In the genomic region with DNA sequence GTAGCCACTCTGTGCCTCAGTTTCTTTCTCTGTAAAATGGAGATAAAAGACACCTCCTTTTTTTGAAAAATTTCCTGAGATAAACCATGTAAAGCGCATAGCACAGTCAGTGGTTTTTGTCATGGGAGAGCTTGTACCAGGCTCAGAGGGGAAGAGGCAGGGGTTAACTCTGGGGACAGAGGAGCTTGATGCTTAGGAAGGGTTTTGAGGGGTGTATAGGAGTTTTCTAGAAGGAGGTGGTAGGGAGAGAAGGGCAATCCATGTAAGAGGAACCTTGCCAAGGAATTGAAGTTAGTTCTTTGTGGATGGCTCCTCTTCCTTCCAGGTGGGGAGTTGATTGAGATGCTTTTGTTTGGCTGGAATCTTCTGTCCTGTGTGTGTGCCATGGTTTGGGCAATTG, we compare ENCODE assay signal across 19 cellular contexts.
A peak's percentile ranks its signal among the peaks of the same experiment; 100 is the strongest.
DNase-seq lines count a peak whose midpoint lies in the region; ATAC-seq, FAIRE-seq and TF ChIP-seq lines count a peak whose summit lies in the region.
"Had no signal": no experiment of that assay in that cellular context is flagged by ENCODE, and none has a peak within 500 bp of the region (broad histone marks: within the 10 kb centered on the region; RNA-seq: fewer than 3 reads in every experiment).

No MANE protein-coding gene starts in this region.

- H3K4me2 ChIP-seq in K562 (ENCODE audit: insufficient read depth, low read length) (no peak overlapping the region), neuronal stem cell (ENCODE audit: insufficient read depth, low read length, poor library complexity, severe bottlenecking) (no peak overlapping the region)

- no peak overlapping the region for H3K4me3 Mint-ChIP-seq in activated naive CD8-positive, alpha-beta T cell treated with anti-CD3 and anti-CD28 coated beads for 36 hours
- no peak overlapping the region for H3K4me3 Mint-ChIP-seq in activated naive CD8-positive, alpha-beta T cell treated with anti-CD3 and anti-CD28 coated beads, Interleukin-2, amount 50 U/mL, for 24 hours
- H3K4me3 Mint-ChIP-seq: CD8-positive, alpha-beta memory T cell had no signal

- no peaks in the 10 kb centered on the region for H3K27me3 Mint-ChIP-seq in activated naive CD8-positive, alpha-beta T cell treated with anti-CD3 and anti-CD28 coated beads for 36 hours
- no peaks in the 10 kb centered on the region for H3K27me3 Mint-ChIP-seq in activated naive CD8-positive, alpha-beta T cell treated with anti-CD3 and anti-CD28 coated beads, Interleukin-2, amount 50 U/mL, for 24 hours

- peak overlapping the region; percentile 36 for H3K27ac Mint-ChIP-seq in activated naive CD8-positive, alpha-beta T cell treated with anti-CD3 and anti-CD28 coated beads for 36 hours
- no peak overlapping the region for H3K27ac Mint-ChIP-seq in activated naive CD8-positive, alpha-beta T cell treated with anti-CD3 and anti-CD28 coated beads, Interleukin-2, amount 50 U/mL, for 24 hours

- no peak overlapping the region for H4K8ac ChIP-seq in neuronal stem cell (ENCODE audit: low read depth, low read length)

- no peaks in the 10 kb centered on the region for H3K9me1 ChIP-seq in K562 (ENCODE audit: control insufficient read depth, insufficient read depth, low read length)

- intact Hi-C loops in K562 (cut with micrococcal nuclease) = no loop called here

- WGBS in K562 (ENCODE audit: insufficient coverage, low coverage, missing lambda C conversion rate) = 86% methylated on average over 1 of the region's 1 CpG
- WGBS in neuronal stem cell (ENCODE audit: extremely low coverage in 2 of 2, insufficient read length in 2 of 2, insufficient replicate concordance in 1 of 2), 2 donors = no CpG with 5 or more reads among the region's 1 CpG

- H3K9ac ChIP-seq in K562 (ENCODE audit: insufficient read depth in 1 of 2, low read depth in 2 of 2, low read length in 2 of 2) (no peak overlapping the region), neuronal stem cell (ENCODE audit: low read depth, low read length, poor library complexity) (no peak overlapping the region)

- H3K18ac ChIP-seq in neuronal stem cell (ENCODE audit: low read length) = no peak overlapping the region

- H2BK5ac ChIP-seq in neuronal stem cell (ENCODE audit: low read length) = no peak overlapping the region

- FAIRE-seq in K562 (lab: Jason Lieb, UNC) = peak; percentile 11
- FAIRE-seq: GM19239, RCC 7860 had no signal

- no peak overlapping the region for H3K4ac ChIP-seq in neuronal stem cell (ENCODE audit: low read length)

- no peak overlapping the region for H2AFZ ChIP-seq in K562 (ENCODE audit: low read depth, low read length)
- H2AFZ ChIP-seq in neuronal stem cell (ENCODE audit: low read length) = no peak overlapping the region

- no peaks in the 10 kb centered on the region for H3K36me3 Mint-ChIP-seq in activated naive CD8-positive, alpha-beta T cell treated with anti-CD3 and anti-CD28 coated beads for 36 hours
- no peaks in the 10 kb centered on the region for H3K36me3 Mint-ChIP-seq in activated naive CD8-positive, alpha-beta T cell treated with anti-CD3 and anti-CD28 coated beads, Interleukin-2, amount 50 U/mL, for 24 hours (ENCODE audit: low read depth)
- H3K36me3 Mint-ChIP-seq: CD8-positive, alpha-beta memory T cell had no signal

- no peaks in the 10 kb centered on the region for H3K9me3 Mint-ChIP-seq in activated naive CD8-positive, alpha-beta T cell treated with anti-CD3 and anti-CD28 coated beads for 36 hours
- no peaks in the 10 kb centered on the region for H3K9me3 Mint-ChIP-seq in activated naive CD8-positive, alpha-beta T cell treated with anti-CD3 and anti-CD28 coated beads, Interleukin-2, amount 50 U/mL, for 24 hours
- H3K9me3 Mint-ChIP-seq: CD8-positive, alpha-beta memory T cell had no signal

- no peak overlapping the region for H3K14ac ChIP-seq in neuronal stem cell (ENCODE audit: low read length)

- no peak for TF ChIP-seq POLR2A in K562 (conservative IDR thresholded peaks at IDR 0.05)

- peaks cover 3% of the 10 kb centered on the region; the same call in 2 of the 3 replicates for H3K36me3 ChIP-seq in K562 (ENCODE audit: control insufficient read depth, insufficient read depth, low read length)
- H3K36me3 ChIP-seq in neuronal stem cell (replicated peaks in 1 of 2; ENCODE audit: control insufficient read depth in 2 of 2, insufficient read depth in 2 of 2, low read length in 2 of 2) = no peaks in the 10 kb centered on the region

- CTCF ChIA-PET in K562 (lab: Yijun Ruan, JAX; ENCODE audit: low intra/inter-chr PET ratio) = no interaction called here

- no peaks in the 10 kb centered on the region for H3K27me3 ChIP-seq in K562 (ENCODE audit: control insufficient read depth in 2 of 2, insufficient read depth in 2 of 2, low read length in 2 of 2)
- H3K27me3 ChIP-seq in neuronal stem cell (ENCODE audit: control insufficient read depth in 3 of 3, insufficient read depth in 3 of 3, low read depth in 1 of 3, low read length in 3 of 3) = peaks cover 0 to 3% (median 0%) of the 10 kb centered on the region in 3 experiments

- H3K23ac ChIP-seq in neuronal stem cell (ENCODE audit: low read depth, low read length, poor library complexity) = no peak overlapping the region

- no peak for TF ChIP-seq RAD21 in K562 (CRISPR knock-in tag; conservative IDR thresholded peaks at IDR 0.05 in 1 of 2, IDR thresholded peaks at IDR 0.05 in 1 of 2)

- H2BK120ac ChIP-seq in neuronal stem cell (ENCODE audit: low read depth, low read length) = no peak overlapping the region

- POLR2A ChIA-PET in K562 (lab: Yijun Ruan, JAX) = interaction anchor here (1.0 to 2.3 kb wide), 3 partner anchors 9 to 77 kb away, joined by 3 to 11 read pairs (median 3); no protein-coding TSS in a partner anchor

- no peaks in the 10 kb centered on the region for H3K79me1 ChIP-seq in neuronal stem cell (ENCODE audit: low read depth, low read length)

- TF ChIP-seq CTCF in K562 (IDR thresholded peaks at IDR 0.05 in 2 of 3, conservative IDR thresholded peaks at IDR 0.05 in 1 of 3; ENCODE audit: insufficient read depth in 2 of 3, low read depth in 1 of 3, low read length in 3 of 3) = no peak

- peaks cover 11% of the 10 kb centered on the region; the same call in 2 of the 3 replicates for H3K79me2 ChIP-seq in K562 (ENCODE audit: control insufficient read depth, insufficient read depth, low read length)

- no peak overlapping the region for H4K91ac ChIP-seq in neuronal stem cell (ENCODE audit: low read depth, low read length, poor library complexity)

- peak overlapping the region; percentile 1 for H2BK15ac ChIP-seq in neuronal stem cell (ENCODE audit: low read length)

- H2AK5ac ChIP-seq in neuronal stem cell (ENCODE audit: low read depth, low read length) = no peak overlapping the region

- H3K27ac ChIP-seq in K562 (ENCODE audit: extremely low read depth, low read depth, low read length) (no peak overlapping the region), neuronal stem cell (replicated peaks; ENCODE audit: low read length) (no peak overlapping the region)

- H3K4me3 ChIP-seq in K562 = no peak overlapping the region
- H3K4me3 ChIP-seq in neuronal stem cell (ENCODE audit: low read length in 2 of 2) = no peak overlapping the region

- no peak for DNase-seq in activated naive CD8-positive, alpha-beta T cell treated with anti-CD3 and anti-CD28 coated beads for 36 hours
- no peak for DNase-seq in activated naive CD8-positive, alpha-beta T cell treated with anti-CD3 and anti-CD28 coated beads, Interleukin-2, amount 50 U/mL, for 24 hours
- DNase-seq in K562 (ENCODE audit: extremely low read depth in 1 of 4, low spot score in 3 of 4) (no peak), neuronal stem cell (ENCODE audit: low spot score) (no peak), NCI-H748 (lab: John Stamatoyannopoulos, UW; ENCODE audit: unreplicated experiment) (no peak), activated gamma-delta T cell treated with Interleukin-2 at 50 U/mL for 16 hours (no peak)
- DNase-seq: 8988T; CD8-positive, alpha-beta memory T cell; DND-41; H7; NCI-H1417 treated with DMSO at 0.1 percent for 48 hours; NCI-H1930; NCI-H446; NCI-H748 treated with DMSO at 0.1 percent for 48 hours; SHP77 had no signal

- no TSS peak for BruUV-seq in K562 (replicated peaks; lab: Mats Ljungman, UMichigan)

- no peaks in the 10 kb centered on the region for H3K9me3 ChIP-seq in K562 (replicated peaks; ENCODE audit: control insufficient read depth, insufficient read depth, low read depth, low read length)
- H3K9me3 ChIP-seq in neuronal stem cell (replicated peaks in 1 of 2; ENCODE audit: control insufficient read depth in 2 of 2, insufficient read depth in 1 of 2, low read depth in 1 of 2, low read length in 2 of 2) = no peaks in the 10 kb centered on the region

- in situ Hi-C loops in K562 (cut with MboI) = no loop called here

- no peaks in the 10 kb centered on the region for H3K4me1 Mint-ChIP-seq in activated naive CD8-positive, alpha-beta T cell treated with anti-CD3 and anti-CD28 coated beads for 36 hours
- peaks cover 4% of the 10 kb centered on the region for H3K4me1 Mint-ChIP-seq in activated naive CD8-positive, alpha-beta T cell treated with anti-CD3 and anti-CD28 coated beads, Interleukin-2, amount 50 U/mL, for 24 hours
- H3K4me1 Mint-ChIP-seq: CD8-positive, alpha-beta memory T cell had no signal

- H2BK12ac ChIP-seq in neuronal stem cell (ENCODE audit: low read length) = no peak overlapping the region

- H3K4me1 ChIP-seq in K562 (replicated peaks in 1 of 2; ENCODE audit: control insufficient read depth in 2 of 2, insufficient read depth in 2 of 2, low read length in 2 of 2) (peaks cover 3 to 43% of the 10 kb centered on the region in 2 experiments; a peak in 3 of 5 replicates), neuronal stem cell (ENCODE audit: control insufficient read depth in 2 of 2, insufficient read depth in 1 of 2, low read depth in 1 of 2, low read length in 2 of 2) (peaks cover 2 to 6% of the 10 kb centered on the region in 2 donors)

- no peak for ATAC-seq in activated naive CD8-positive, alpha-beta T cell treated with anti-CD3 and anti-CD28 coated beads, Interleukin-2, amount 50 U/mL, for 24 hours
- no peak for ATAC-seq in K562
- no peak for ATAC-seq in GM18870 (IDR thresholded peaks at IDR 0.05; ENCODE audit: unreplicated experiment)
- no peak for ATAC-seq in HG03460 (IDR thresholded peaks at IDR 0.05; ENCODE audit: unreplicated experiment)

- TF ChIP-seq EP300 in K562 (IDR thresholded peaks at IDR 0.05; ENCODE audit: low read length) = no peak

- H4K20me1 ChIP-seq in K562 (replicated peaks; ENCODE audit: control insufficient read depth, insufficient read depth, low read length) = peaks cover 6% of the 10 kb centered on the region

TF ChIP-seq in K562, 482 proteins besides CTCF, POLR2A, EP300 and RAD21 (continues in another document):
- TF ChIP-seq, protein P1, sequence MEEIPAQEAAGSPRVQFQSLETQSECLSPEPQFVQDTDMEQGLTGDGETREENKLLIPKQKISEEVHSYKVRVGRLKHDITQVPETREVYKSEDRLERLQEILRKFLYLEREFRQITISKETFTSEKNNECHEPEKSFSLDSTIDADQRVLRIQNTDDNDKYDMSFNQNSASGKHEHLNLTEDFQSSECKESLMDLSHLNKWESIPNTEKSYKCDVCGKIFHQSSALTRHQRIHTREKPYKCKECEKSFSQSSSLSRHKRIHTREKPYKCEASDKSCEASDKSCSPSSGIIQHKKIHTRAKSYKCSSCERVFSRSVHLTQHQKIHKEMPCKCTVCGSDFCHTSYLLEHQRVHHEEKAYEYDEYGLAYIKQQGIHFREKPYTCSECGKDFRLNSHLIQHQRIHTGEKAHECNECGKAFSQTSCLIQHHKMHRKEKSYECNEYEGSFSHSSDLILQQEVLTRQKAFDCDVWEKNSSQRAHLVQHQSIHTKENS (CRISPR knock-in tag; IDR thresholded peaks at IDR 0.05) = no peak
- no peak for TF ChIP-seq TSC22D4 (tag; IDR thresholded peaks at IDR 0.05)
